18 cellular contexts compared by ENCODE assay signal in the genomic region with DNA sequence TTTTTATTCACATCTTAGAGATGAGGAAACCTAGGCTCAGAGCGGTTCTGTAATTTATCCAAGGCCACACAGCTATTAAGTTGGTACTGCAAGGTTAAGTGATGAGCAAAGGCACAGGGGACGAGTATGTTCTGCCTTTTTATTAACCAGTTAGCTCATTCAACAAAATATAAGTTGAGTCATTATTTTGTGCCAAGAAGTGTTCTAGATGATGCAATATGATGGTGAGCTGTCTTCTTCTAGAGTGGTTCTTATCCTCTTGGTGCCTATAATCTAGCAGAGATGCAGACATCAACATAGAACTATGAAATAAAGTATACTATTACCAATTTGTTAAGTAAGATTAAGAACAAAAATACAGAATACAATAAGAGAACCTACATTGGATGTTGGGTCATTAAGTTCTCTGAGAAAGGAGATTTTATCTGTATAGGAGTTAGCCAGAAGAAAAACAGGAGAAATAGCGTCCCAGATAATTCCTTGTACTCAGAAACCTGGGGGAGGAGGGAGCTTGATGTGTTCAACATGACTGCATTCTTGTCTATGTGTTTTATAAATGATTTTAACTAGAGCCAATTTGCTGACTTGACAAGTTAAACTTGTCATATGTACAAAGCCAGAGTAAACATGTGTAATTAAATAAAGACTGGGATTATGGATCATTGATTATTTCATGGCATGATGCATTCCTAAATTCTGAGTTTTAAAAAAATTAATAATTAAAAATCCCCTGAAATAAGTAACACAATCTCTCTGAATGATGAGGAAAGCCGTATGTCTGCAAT.
A peak's percentile ranks its signal among the peaks of the same experiment; 100 is the strongest.
DNase-seq lines count a peak whose midpoint lies in the region; ATAC-seq and TF ChIP-seq lines count a peak whose summit lies in the region.
"Had no signal": no experiment of that assay in that cellular context is flagged by ENCODE, and none has a peak within 500 bp of the region (broad histone marks: within the 10 kb centered on the region; RNA-seq: fewer than 3 reads in every experiment).

No MANE protein-coding gene starts in this region.

- no peak overlapping the region for H3K9ac ChIP-seq in mammary epithelial cell (ENCODE audit: insufficient read depth, low read length)
- H3K9ac ChIP-seq: BLaER1 treated with 17β-estradiol and CSF1 and Interleukin-3, amounts not matched to agents 10 nM and 100 nM had no signal

- peak; percentile 28 for DNase-seq in MCF 10A (ENCODE audit: unreplicated experiment)
- no peak for DNase-seq in mammary epithelial cell
- no peak for DNase-seq in brain microvascular endothelial cell
- DNase-seq in iris pigment epithelial cell (ENCODE audit: low read depth) = peak; percentile 49
- no peak for DNase-seq in tibial artery
- no peak for DNase-seq in SHP77 treated with DMSO at 0.1 percent for 48 hours (lab: John Stamatoyannopoulos, UW)
- no peak for DNase-seq in activated CD4-positive, CD25-positive, alpha-beta regulatory T cell (lab: John Stamatoyannopoulos, UW)
- DNase-seq: 8988T, DMS79 treated with DMSO at 0.1 percent for 48 hours, GDM1, MV-4-11, NCI-H1417 treated with DMSO at 0.1 percent for 48 hours, NCI-H1930, NCI-H69 had no signal

- in situ Hi-C loops in mammary epithelial cell (cut with MboI; ENCODE audit: low sequenced_read_pairs in 2 of 2) = no loop called here
- in situ Hi-C loops in brain microvascular endothelial cell (cut with HindIII; ENCODE audit: low pct_ligation_motif_present, low sequenced_read_pairs) = no loop called here

- WGBS in mammary epithelial cell (ENCODE audit: low coverage, missing lambda C conversion rate) = 41% methylated on average over 4 of the region's 4 CpGs

- POLR2A ChIA-PET in MCF 10A (lab: Yijun Ruan, JAX) = interaction anchor here (0.8 to 1.5 kb wide), 2 partner anchors 59 to 98 kb away, joined by 3 read pairs; no protein-coding TSS in a partner anchor

- H3K4me1 ChIP-seq in mammary epithelial cell (ENCODE audit: insufficient read depth, low read length) (no peaks in the 10 kb centered on the region), tibial artery (no peaks in the 10 kb centered on the region)
- H3K4me1 ChIP-seq: BLaER1 treated with 17β-estradiol and CSF1 and Interleukin-3, amounts not matched to agents 10 nM and 100 nM had no signal

- H3K4me1 Mint-ChIP-seq in MCF 10A (ENCODE audit: insufficient read depth, unreplicated experiment) = peaks cover 29% of the 10 kb centered on the region

- CTCF ChIA-PET in MCF 10A (lab: Yijun Ruan, JAX) = interaction anchor here (0.6 kb wide), 1 partner anchor 61 kb away, joined by 4 read pairs; no protein-coding TSS in a partner anchor
- CTCF ChIA-PET in mammary epithelial cell (lab: Charles Lee; ENCODE audit: low non-redundant PET) = no interaction called here

- H3K9me3 Mint-ChIP-seq in MCF 10A (ENCODE audit: unreplicated experiment) = peaks cover 8% of the 10 kb centered on the region
- H3K9me3 Mint-ChIP-seq: GM23338 had no signal

- H3K36me3 ChIP-seq in mammary epithelial cell (ENCODE audit: insufficient read depth, low read length) (no peaks in the 10 kb centered on the region), brain microvascular endothelial cell (replicated peaks) (no peaks in the 10 kb centered on the region), tibial artery (no peaks in the 10 kb centered on the region)
- H3K36me3 ChIP-seq: BLaER1 treated with 17β-estradiol and CSF1 and Interleukin-3, amounts not matched to agents 10 nM and 100 nM had no signal

- H3K4me3 Mint-ChIP-seq in MCF 10A (ENCODE audit: unreplicated experiment) = no peak overlapping the region
- H3K4me3 Mint-ChIP-seq: GM23338 had no signal

- no peaks in the 10 kb centered on the region for H3K79me2 ChIP-seq in mammary epithelial cell (ENCODE audit: insufficient read depth, low read length)

- no peaks in the 10 kb centered on the region for H4K20me1 ChIP-seq in mammary epithelial cell (ENCODE audit: insufficient read depth, low read length)
- H4K20me1 ChIP-seq: BLaER1 treated with 17β-estradiol and CSF1 and Interleukin-3, amounts not matched to agents 10 nM and 100 nM had no signal

- H3K27ac Mint-ChIP-seq in MCF 10A (ENCODE audit: low read depth, unreplicated experiment) = no peak overlapping the region
- H3K27ac Mint-ChIP-seq: GM23338 had no signal

- H3K36me3 Mint-ChIP-seq in MCF 10A (ENCODE audit: insufficient read depth, unreplicated experiment) = no peaks in the 10 kb centered on the region

- BruUV-seq in MCF 10A (replicated peaks; lab: Mats Ljungman, UMichigan) (no TSS peak), mammary epithelial cell (replicated peaks; lab: Mats Ljungman, UMichigan) (no TSS peak)

- H3K4me3 ChIP-seq in mammary epithelial cell (replicated peaks in 1 of 3; ENCODE audit: insufficient read depth in 1 of 3, low read depth in 2 of 3, low read length in 3 of 3) (no peak overlapping the region), brain microvascular endothelial cell (ENCODE audit: low read depth, low read length) (no peak overlapping the region), tibial artery (no peak overlapping the region)
- H3K4me3 ChIP-seq: BLaER1 treated with 17β-estradiol and CSF1 and Interleukin-3, amounts not matched to agents 10 nM and 100 nM; GM12878; GM23338 had no signal

- no peaks in the 10 kb centered on the region for H3K27me3 ChIP-seq in mammary epithelial cell (ENCODE audit: insufficient read depth, low read length)
- H3K27me3 ChIP-seq in brain microvascular endothelial cell (replicated peaks) = no peaks in the 10 kb centered on the region
- H3K27me3 ChIP-seq in tibial artery = no peaks in the 10 kb centered on the region
- H3K27me3 ChIP-seq: BLaER1 treated with 17β-estradiol and CSF1 and Interleukin-3, amounts not matched to agents 10 nM and 100 nM had no signal

- H3K4me2 ChIP-seq in mammary epithelial cell (ENCODE audit: insufficient read depth, low read depth, low read length) = no peak overlapping the region
- H3K4me2 ChIP-seq: BLaER1 treated with 17β-estradiol and CSF1 and Interleukin-3, amounts not matched to agents 10 nM and 100 nM; GM23338 had no signal

- no peak for ATAC-seq in GM21367 (IDR thresholded peaks at IDR 0.05; ENCODE audit: unreplicated experiment)
- ATAC-seq: GM12878, GM23338 had no signal

- H3K27me3 Mint-ChIP-seq in MCF 10A (ENCODE audit: insufficient read depth, unreplicated experiment) = no peaks in the 10 kb centered on the region

- intact Hi-C loops in MCF 10A (cut with micrococcal nuclease) = no loop called here
- intact Hi-C loops in mammary epithelial cell (cut with micrococcal nuclease) = no loop called here
- intact Hi-C loops in tibial artery (cut with DNase I; ENCODE audit: low total_unique reads) = no loop called here

- TF ChIP-seq CTCF in MCF 10A (IDR thresholded peaks at IDR 0.05; ENCODE audit: unreplicated experiment) (no peak), mammary epithelial cell (conservative IDR thresholded peaks at IDR 0.05 in 1 of 2, IDR thresholded peaks at IDR 0.05 in 1 of 2; ENCODE audit: extremely low read depth in 1 of 2, insufficient read depth in 1 of 2, low read depth in 1 of 2, low read length in 2 of 2) (no peak), brain microvascular endothelial cell (IDR thresholded peaks at IDR 0.05; ENCODE audit: low read depth, low read length, missing control alignments) (no peak), tibial artery (IDR thresholded peaks at IDR 0.05) (no peak)

- peaks cover 8% of the 10 kb centered on the region for H3K9me3 ChIP-seq in mammary epithelial cell (replicated peaks; ENCODE audit: insufficient read depth, low read length)
- no peaks in the 10 kb centered on the region for H3K9me3 ChIP-seq in tibial artery
- H3K9me3 ChIP-seq: BLaER1 treated with 17β-estradiol and CSF1 and Interleukin-3, amounts not matched to agents 10 nM and 100 nM had no signal

- dilution Hi-C loops in mammary epithelial cell (cut with HindIII; ENCODE audit: low sequenced_read_pairs) = no loop called here

- H3K27ac ChIP-seq in mammary epithelial cell (ENCODE audit: insufficient read depth, low read depth, low read length) (no peak overlapping the region), brain microvascular endothelial cell (peak overlapping the region; percentile 50), tibial artery (no peak overlapping the region)
- H3K27ac ChIP-seq: BLaER1 treated with 17β-estradiol and CSF1 and Interleukin-3, amounts not matched to agents 10 nM and 100 nM had no signal

- no peak overlapping the region for H2AFZ ChIP-seq in mammary epithelial cell (ENCODE audit: low read depth, low read length)
- H2AFZ ChIP-seq: GM23338 had no signal

Comparison
In these comparisons a context has a peak if more than half of its experiments do, and no peak if none do; other contexts are left out.
1. DNase-seq: peak in MCF 10A (single experiment) and iris pigment epithelial cell (single experiment); none in mammary epithelial cell (single experiment), brain microvascular endothelial cell (single experiment), tibial artery (0 of 2), SHP77 treated with DMSO at 0.1 percent for 48 hours (single experiment) and activated CD4-positive, CD25-positive, alpha-beta regulatory T cell (0 of 4).